Comparison of ENCODE assay signal across 17 cellular contexts in the genomic region with DNA sequence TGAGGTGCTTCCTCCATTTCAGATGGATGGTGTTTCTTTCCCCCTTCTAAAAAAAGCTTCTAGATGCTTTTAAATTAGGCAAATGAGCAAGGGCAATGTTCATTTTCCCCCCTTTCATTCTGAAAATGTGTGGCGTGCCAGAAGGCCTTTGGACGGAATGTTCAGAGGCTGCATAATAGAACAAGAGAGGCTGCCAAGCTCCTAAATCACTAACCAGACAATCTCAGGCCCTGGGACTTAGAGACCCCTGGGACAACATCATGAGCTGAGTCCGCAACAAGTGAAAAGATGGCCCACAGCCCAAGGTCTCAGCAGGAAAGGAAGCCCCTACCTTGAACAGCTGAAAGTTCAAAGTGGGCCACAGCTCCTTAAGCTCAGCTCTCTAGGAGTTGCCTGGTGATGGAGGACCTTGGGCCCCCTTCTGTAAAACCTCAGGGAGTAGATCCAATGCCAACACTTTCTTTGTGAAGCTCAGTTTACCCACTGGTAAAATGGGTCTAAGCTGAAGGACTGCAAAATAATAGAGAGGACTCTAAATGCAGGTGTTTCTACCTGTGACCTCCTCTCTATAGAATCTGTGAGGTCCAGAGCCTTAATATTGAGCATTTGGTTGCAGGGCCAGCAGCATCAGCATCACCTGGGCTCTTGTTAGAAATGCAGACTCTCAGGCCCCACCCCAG.
DNase-seq lines count a peak whose midpoint lies in the region; ATAC-seq, FAIRE-seq and TF ChIP-seq lines count a peak whose summit lies in the region.
"Had no signal": no experiment of that assay in that cellular context is flagged by ENCODE, and none has a peak within 500 bp of the region (broad histone marks: within the 10 kb centered on the region; RNA-seq: fewer than 3 reads in every experiment).

No MANE protein-coding gene starts in this region.

- TF ChIP-seq POLR2A in adrenal gland (IDR thresholded peaks at IDR 0.05) (no peak), suprapubic skin (IDR thresholded peaks at IDR 0.05) (no peak)

- ATAC-seq in heart right ventricle (peak in 6 of 8 donors; percentile 3 to 78 (median 41)), GM21737 (IDR thresholded peaks at IDR 0.05; ENCODE audit: unreplicated experiment) (no peak)

- no peak for TF ChIP-seq CTCF in adrenal gland (IDR thresholded peaks at IDR 0.05)
- no peak for TF ChIP-seq CTCF in heart right ventricle (IDR thresholded peaks at IDR 0.05)
- no peak for TF ChIP-seq CTCF in suprapubic skin (IDR thresholded peaks at IDR 0.05)

- H3K27me3 ChIP-seq in adrenal gland = no peaks in the 10 kb centered on the region
- no peaks in the 10 kb centered on the region for H3K27me3 ChIP-seq in heart right ventricle
- no peaks in the 10 kb centered on the region for H3K27me3 ChIP-seq in mucosa of rectum (ENCODE audit: control insufficient read depth in 2 of 2, insufficient read depth in 2 of 2, low read length in 2 of 2)
- no peaks in the 10 kb centered on the region for H3K27me3 ChIP-seq in suprapubic skin
- H3K27me3 ChIP-seq: pancreas had no signal

- peaks cover 0 to 27% of the 10 kb centered on the region in 2 donors for H3K4me1 ChIP-seq in adrenal gland (replicated peaks in 1 of 2)
- peaks cover 24 to 68% (median 49%) of the 10 kb centered on the region in 9 donors for H3K4me1 ChIP-seq in heart right ventricle
- H3K4me1 ChIP-seq in mucosa of rectum (ENCODE audit: control insufficient read depth in 2 of 2, insufficient read depth in 2 of 2, low read length in 2 of 2) = peaks cover 11 to 17% of the 10 kb centered on the region in 2 donors
- peaks cover 50% of the 10 kb centered on the region for H3K4me1 ChIP-seq in suprapubic skin
- H3K4me1 ChIP-seq: pancreas had no signal

- peak; percentile 67 for TF ChIP-seq EP300 in suprapubic skin (IDR thresholded peaks at IDR 0.05)

- intact Hi-C loops in adrenal gland (cut with DNase I) (no loop called here), heart right ventricle (cut with DNase I) (loop anchor here in 1 of 10 donors (5.0 kb wide), 1 partner anchor 36 kb away; no protein-coding TSS in a partner anchor)

- no peak overlapping the region for H3K9ac ChIP-seq in mucosa of rectum (ENCODE audit: low read depth in 1 of 2, low read length in 2 of 2)

- H3K9me3 ChIP-seq in adrenal gland (replicated peaks in 1 of 3) = no peaks in the 10 kb centered on the region
- peaks cover 0 to 14% (median 7%) of the 10 kb centered on the region in 11 donors for H3K9me3 ChIP-seq in heart right ventricle
- no peaks in the 10 kb centered on the region for H3K9me3 ChIP-seq in mucosa of rectum (ENCODE audit: control insufficient read depth in 2 of 2, low read length in 2 of 2)
- H3K9me3 ChIP-seq in suprapubic skin = no peaks in the 10 kb centered on the region
- H3K9me3 ChIP-seq: pancreas had no signal

- no peak for FAIRE-seq in RCC 7860 (lab: Jason Lieb, UNC)
- FAIRE-seq: pancreas had no signal

- peak overlapping the region in 4 of 5 donors; percentile 49 to 87 (median 72) for H3K27ac ChIP-seq in adrenal gland
- peak overlapping the region in 9 of 10 donors; percentile 55 to 93 (median 86) for H3K27ac ChIP-seq in heart right ventricle
- peak overlapping the region; percentile 66 to 76 for H3K27ac ChIP-seq in mucosa of rectum (ENCODE audit: low read depth in 2 of 2, low read length in 2 of 2)
- peak overlapping the region; percentile 93 for H3K27ac ChIP-seq in suprapubic skin
- H3K27ac ChIP-seq: epithelial cell of prostate, pancreas, WERI-Rb-1 had no signal

- WGBS in adrenal gland, 4 donors = 60 to 76% (median 71%) methylated on average over 2 to 3 of the region's 3 CpGs
- WGBS in heart right ventricle, 2 donors = 38 to 47% methylated on average over 3 of the region's 3 CpGs
- 58% methylated on average over 3 of the region's 3 CpGs for WGBS in suprapubic skin

- no peak overlapping the region for H3K4me3 ChIP-seq in adrenal gland
- no peak overlapping the region for H3K4me3 ChIP-seq in heart right ventricle
- no peak overlapping the region for H3K4me3 ChIP-seq in mucosa of rectum (ENCODE audit: low read length in 2 of 2)
- no peak overlapping the region for H3K4me3 ChIP-seq in suprapubic skin
- H3K4me3 ChIP-seq: pancreas had no signal

- H3K36me3 ChIP-seq in adrenal gland (replicated peaks in 1 of 2) = no peaks in the 10 kb centered on the region
- H3K36me3 ChIP-seq in heart right ventricle = no peaks in the 10 kb centered on the region
- H3K36me3 ChIP-seq in mucosa of rectum (ENCODE audit: control insufficient read depth in 2 of 2, insufficient read depth in 2 of 2, low read length in 2 of 2) = no peaks in the 10 kb centered on the region
- H3K36me3 ChIP-seq in suprapubic skin = no peaks in the 10 kb centered on the region
- H3K36me3 ChIP-seq: pancreas, WERI-Rb-1 had no signal

- peak in 5 of 7 donors; percentile 28 to 75 (median 38) for DNase-seq in adrenal gland
- no peak for DNase-seq in heart right ventricle
- DNase-seq in suprapubic skin (ENCODE audit: low spot score in 2 of 2) = no peak
- no peak for DNase-seq in RCC 7860 (ENCODE audit: low spot score)
- no peak for DNase-seq in NCI-H748 treated with DMSO at 0.1 percent for 48 hours (lab: John Stamatoyannopoulos, UW)
- no peak for DNase-seq in NCI-H345 treated with DMSO at 0.1 percent for 48 hours (lab: John Stamatoyannopoulos, UW; ENCODE audit: unreplicated experiment)
- DNase-seq: activated naive CD4-positive, alpha-beta T cell treated with anti-CD3 and anti-CD28 coated beads for 36 hours; Caco-2; GDM1; NCI-H2171 treated with DMSO at 0.1 percent for 48 hours; pancreas; stimulated activated CD4-positive, alpha-beta T cell treated with anti-CD3 and anti-CD28 coated beads, Interleukin-1b, Interleukin-23, amount 100 ng/mL, for 48 hours; SW 1271; WERI-Rb-1 had no signal

Comparison
In these comparisons a context has a peak if more than half of its experiments do, and no peak if none do; other contexts are left out.
1. DNase-seq: peak in adrenal gland (5 of 7); none in heart right ventricle (0 of 2), suprapubic skin (0 of 2), RCC 7860 (single experiment), NCI-H748 treated with DMSO at 0.1 percent for 48 hours (single experiment) and NCI-H345 treated with DMSO at 0.1 percent for 48 hours (single experiment).
2. Peak in every context shown above with its lines, with median percentiles within 50 percentile points of each other: H3K27ac ChIP-seq.